In genomic region chr1:112708489-112708888, GRCh38 we compare ENCODE assay signal across 10 cellular contexts.
"Had no signal": no experiment of that assay in that cellular context is flagged by ENCODE, and none has a peak within 500 bp of the region (broad histone marks: within the 10 kb centered on the region; RNA-seq: fewer than 3 reads in every experiment).

No MANE protein-coding gene starts in this region.

- ATAC-seq: activated T-cell treated with anti-CD3 and anti-CD28 coated beads, Interleukin-2, amount 50 U/mL, for 72 hours had no signal

- H3K4me3 Mint-ChIP-seq: dendritic cell treated with granulocyte-macrophage colony-stimulating factor and Interleukin-4, amounts not matched to agents 40 ng/mL and 50 ng/mL, for 4 days had no signal

- H3K9me3 Mint-ChIP-seq: activated T-cell treated with anti-CD3 and anti-CD28 coated beads, Interleukin-2, amount 50 U/mL, for 72 hours; dendritic cell treated with granulocyte-macrophage colony-stimulating factor and Interleukin-4, amounts not matched to agents 40 ng/mL and 50 ng/mL, for 4 days had no signal

- DNase-seq: activated CD4-positive, CD25-positive, alpha-beta regulatory T cell; activated T-cell treated with anti-CD3 and anti-CD28 coated beads, Interleukin-2, amount 50 U/mL, for 72 hours; anterior cingulate cortex; effector memory CD4-positive, alpha-beta T cell; head of caudate nucleus; retina; stimulated activated CD4-positive, alpha-beta T cell treated with anti-CD3 and anti-CD28 coated beads, Interleukin-2, amount 100 ng/mL, for 48 hours; stimulated activated naive CD4-positive, alpha-beta T cell; upper lobe of left lung had no signal

- H3K27ac Mint-ChIP-seq: activated T-cell treated with anti-CD3 and anti-CD28 coated beads, Interleukin-2, amount 50 U/mL, for 72 hours had no signal
